Comparison of ENCODE assay signal across 30 cellular contexts in genomic region chr13:98232456-98232855, GRCh38. TPM values are rescaled to one million over a fixed set of nuclear protein-coding genes. Genes with fewer than 3 reads are reported as not detected.
"Had no signal": no experiment of that assay in that cellular context is flagged by ENCODE, and none has a peak within 500 bp of the region (broad histone marks: within the 10 kb centered on the region; RNA-seq: fewer than 3 reads in every experiment).

No MANE protein-coding gene starts in this region.

- H3K4me3 Mint-ChIP-seq: activated CD4-positive, alpha-beta T cell treated with anti-CD3 and anti-CD28 coated beads for 36 hours; activated CD8-positive, alpha-beta memory T cell treated with anti-CD3 and anti-CD28 coated beads, Interleukin-2, amount 10 ng/mL, durations not matched to agents 7 days and 5 days; activated CD8-positive, alpha-beta T cell treated with anti-CD3 and anti-CD28 coated beads, Interleukin-2, amount 10 ng/mL, durations not matched to agents 7 days and 5 days; activated T-cell treated with anti-CD3 and anti-CD28 coated beads, Interleukin-2, amount 50 U/mL, for 72 hours; dendritic cell treated with granulocyte-macrophage colony-stimulating factor and Interleukin-4, amounts not matched to agents 40 ng/mL and 50 ng/mL, for 4 days; endodermal cell; naive B cell; neural crest cell; T-helper 2 cell treated with Interferon-gamma antibody and Interleukin-4, amounts not matched to agents 5 μg/mL and 100 μg/mL, for 36 hours had no signal

- H3K27me3 Mint-ChIP-seq: dendritic cell treated with granulocyte-macrophage colony-stimulating factor and Interleukin-4, amounts not matched to agents 40 ng/mL and 50 ng/mL, for 4 days had no signal

- H3K4me1 ChIP-seq: esophagus muscularis mucosa, spleen had no signal

- H3K27ac ChIP-seq: esophagus muscularis mucosa, heart right ventricle, left ventricle myocardium inferior, spleen, transverse colon had no signal

- H3K27me3 ChIP-seq: esophagus muscularis mucosa, heart right ventricle, spleen, transverse colon had no signal

- FAIRE-seq: islet of Langerhans, urothelium cell line had no signal

- H3K4me1 Mint-ChIP-seq: activated CD4-positive, alpha-beta T cell treated with anti-CD3 and anti-CD28 coated beads for 36 hours; activated CD8-positive, alpha-beta memory T cell treated with anti-CD3 and anti-CD28 coated beads, Interleukin-2, amount 10 ng/mL, durations not matched to agents 7 days and 5 days; naive B cell had no signal

- DNase-seq: activated CD4-positive, alpha-beta T cell treated with anti-CD3 and anti-CD28 coated beads for 36 hours; activated CD4-positive, CD25-positive, alpha-beta regulatory T cell; activated CD8-positive, alpha-beta memory T cell treated with anti-CD3 and anti-CD28 coated beads, Interleukin-2, amount 10 ng/mL, durations not matched to agents 7 days and 5 days; activated CD8-positive, alpha-beta T cell treated with anti-CD3 and anti-CD28 coated beads, Interleukin-2, amount 10 ng/mL, durations not matched to agents 7 days and 5 days; activated naive CD4-positive, alpha-beta T cell; activated T-cell treated with anti-CD3 and anti-CD28 coated beads, Interleukin-2, amount 50 U/mL, for 72 hours; anterior cingulate cortex; caudate nucleus; endodermal cell; foreskin melanocyte; heart right ventricle; left ventricle myocardium inferior; naive B cell; nucleus accumbens; right cardiac atrium; spleen; stimulated activated naive CD4-positive, alpha-beta T cell treated with Interleukin-2 at 50 U/mL for 16 hours; T-helper 1 cell; transverse colon had no signal

- H3K9me3 Mint-ChIP-seq: T-helper 2 cell treated with Interferon-gamma antibody and Interleukin-4, amounts not matched to agents 5 μg/mL and 100 μg/mL, for 36 hours had no signal

- H3K9me3 ChIP-seq: esophagus muscularis mucosa, transverse colon had no signal

- H3K36me3 ChIP-seq: esophagus muscularis mucosa, left ventricle myocardium inferior, spleen, transverse colon had no signal

- H3K36me3 Mint-ChIP-seq: activated CD8-positive, alpha-beta memory T cell treated with anti-CD3 and anti-CD28 coated beads, Interleukin-2, amount 10 ng/mL, durations not matched to agents 7 days and 5 days; naive B cell had no signal

- H3K27ac Mint-ChIP-seq: activated CD4-positive, alpha-beta T cell treated with anti-CD3 and anti-CD28 coated beads for 36 hours; activated CD8-positive, alpha-beta memory T cell treated with anti-CD3 and anti-CD28 coated beads, Interleukin-2, amount 10 ng/mL, durations not matched to agents 7 days and 5 days; activated CD8-positive, alpha-beta T cell treated with anti-CD3 and anti-CD28 coated beads, Interleukin-2, amount 10 ng/mL, durations not matched to agents 7 days and 5 days; activated naive CD4-positive, alpha-beta T cell treated with anti-CD3 and anti-CD28 coated beads, Interleukin-2, amount 50 U/mL, for 72 hours; activated T-cell treated with anti-CD3 and anti-CD28 coated beads, Interleukin-2, amount 50 U/mL, for 72 hours; dendritic cell treated with granulocyte-macrophage colony-stimulating factor and Interleukin-4, amounts not matched to agents 40 ng/mL and 50 ng/mL, for 4 days; endodermal cell; naive B cell; T-helper 2 cell treated with Interferon-gamma antibody and Interleukin-4, amounts not matched to agents 5 μg/mL and 100 μg/mL, for 36 hours had no signal

- H3K4me3 ChIP-seq: esophagus muscularis mucosa, heart right ventricle, left ventricle myocardium inferior, spleen, transverse colon had no signal

RNA-seq across cellular contexts. Expression of gene RNF113B, which starts 55.4 kb away (rescaled TPM):
- total RNA-seq: activated CD4-positive, alpha-beta T cell treated with anti-CD3 and anti-CD28 coated beads for 36 hours; activated CD8-positive, alpha-beta memory T cell treated with anti-CD3 and anti-CD28 coated beads, Interleukin-2, amount 10 ng/mL, durations not matched to agents 7 days and 5 days; activated CD8-positive, alpha-beta T cell treated with anti-CD3 and anti-CD28 coated beads, Interleukin-2, amount 10 ng/mL, durations not matched to agents 7 days and 5 days; activated naive CD4-positive, alpha-beta T cell treated with anti-CD3 and anti-CD28 coated beads, Interleukin-2, amount 50 U/mL, for 72 hours; activated T-cell treated with anti-CD3 and anti-CD28 coated beads, Interleukin-2, amount 50 U/mL, for 72 hours; endodermal cell; esophagus muscularis mucosa; glomerular endothelial cell; heart right ventricle; left ventricle myocardium inferior; lung microvascular endothelial cell; mesenteric fat pad; neural crest cell; right cardiac atrium; spleen; temporal lobe; transverse colon had no signal
